Comparison of ENCODE assay signal across 10 cellular contexts in the genomic region with DNA sequence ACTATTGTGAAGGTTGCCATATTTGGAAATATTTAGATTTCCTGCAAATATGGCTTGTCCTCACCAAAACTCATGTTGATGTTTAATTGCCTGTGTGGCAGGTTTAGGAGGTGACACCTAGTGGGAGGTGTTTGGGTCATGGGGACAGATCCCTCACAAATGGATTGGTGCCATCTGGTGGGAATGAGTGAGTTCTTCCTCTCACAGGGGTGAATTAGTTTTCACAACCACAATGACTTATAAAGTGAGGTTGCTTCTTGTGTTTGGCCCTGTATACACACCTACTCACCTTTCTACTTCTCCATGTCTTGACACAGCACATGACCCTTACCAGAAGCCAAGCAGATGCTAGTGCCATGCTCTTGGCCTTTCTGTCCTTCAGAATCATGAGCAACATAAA. TPM values are rescaled to one million over a fixed set of nuclear protein-coding genes. Genes with fewer than 3 reads are reported as not detected.
DNase-seq lines count a peak whose midpoint lies in the region; ATAC-seq, FAIRE-seq and TF ChIP-seq lines count a peak whose summit lies in the region.
"Had no signal": no experiment of that assay in that cellular context is flagged by ENCODE, and none has a peak within 500 bp of the region (broad histone marks: within the 10 kb centered on the region; RNA-seq: fewer than 3 reads in every experiment).

No MANE protein-coding gene starts in this region.

- POLR2A ChIA-PET in GM10248 (lab: Yijun Ruan, JAX) (no interaction called here), K562 (lab: Yijun Ruan, JAX) (no interaction called here)

- H3K4me1 ChIP-seq in K562 (replicated peaks in 1 of 2; ENCODE audit: control insufficient read depth in 2 of 2, insufficient read depth in 2 of 2, low read length in 2 of 2) (no peaks in the 10 kb centered on the region), Peyer's patch (no peaks in the 10 kb centered on the region)

- TF ChIP-seq POLR2A in K562 (conservative IDR thresholded peaks at IDR 0.05): no peak
- TF ChIP-seq POLR2A in Peyer's patch (IDR thresholded peaks at IDR 0.05): no peak

- no peaks in the 10 kb centered on the region for H3K9me1 ChIP-seq in K562 (ENCODE audit: control insufficient read depth, insufficient read depth, low read length)

- intact Hi-C loops in K562 (cut with micrococcal nuclease) (loop anchor here (1.0 to 10.0 kb wide), 2 partner anchors 230 to 1391 kb away; no protein-coding TSS in a partner anchor), posterior vena cava (cut with DNase I) (no loop called here)

- H3K36me3 ChIP-seq in K562 (ENCODE audit: control insufficient read depth, insufficient read depth, low read length): no peaks in the 10 kb centered on the region
- H3K36me3 ChIP-seq in Peyer's patch: no peaks in the 10 kb centered on the region

- TF ChIP-seq CTCF in GM10248 (IDR thresholded peaks at IDR 0.05; ENCODE audit: control extremely low read depth, extremely low read depth, low read depth, missing control alignments) (peak; percentile 28), K562 (IDR thresholded peaks at IDR 0.05 in 2 of 3, conservative IDR thresholded peaks at IDR 0.05 in 1 of 3; ENCODE audit: insufficient read depth in 2 of 3, low read depth in 1 of 3, low read length in 3 of 3) (peak; percentile 45 to 60 (median 52); a peak in 5 of 6 replicates), Peyer's patch (IDR thresholded peaks at IDR 0.05) (peak in 1 of 6 experiments; percentile 7)

- H3K27ac ChIP-seq in K562 (ENCODE audit: extremely low read depth, low read depth, low read length) (no peak overlapping the region), Peyer's patch (no peak overlapping the region)

- CTCF ChIA-PET in GM10248 (lab: Yijun Ruan, JAX): interaction anchor here (1.2 to 2.2 kb wide), 4 partner anchors 11 to 230 kb away, joined by 5 to 16 read pairs (median 6); no protein-coding TSS in a partner anchor
- CTCF ChIA-PET in K562 (lab: Yijun Ruan, JAX; ENCODE audit: low intra/inter-chr PET ratio): interaction anchor here (0.6 to 1.9 kb wide), 2 partner anchors 8 to 230 kb away, joined by 3 to 12 read pairs; no protein-coding TSS in a partner anchor

- DNase-seq in GM10248 (ENCODE audit: extremely low spot score): no peak
- peak in 2 of 4 experiments; percentile 16 to 53 for DNase-seq in K562 (ENCODE audit: extremely low read depth in 1 of 4, low spot score in 3 of 4)
- no peak for DNase-seq in kidney tubule cell (ENCODE audit: low spot score)
- DNase-seq in Peyer's patch: no peak
- DNase-seq in NCI-H187 treated with DMSO at 0.1 percent for 48 hours (lab: John Stamatoyannopoulos, UW): no peak
- no peak for DNase-seq in posterior vena cava (ENCODE audit: low spot score)
- DNase-seq: left cardiac atrium had no signal

- H3K4me2 ChIP-seq in K562 (ENCODE audit: insufficient read depth, low read length): no peak overlapping the region

- H3K9ac ChIP-seq in K562 (ENCODE audit: insufficient read depth in 1 of 2, low read depth in 2 of 2, low read length in 2 of 2): no peak overlapping the region

- no peak overlapping the region for H2AFZ ChIP-seq in K562 (ENCODE audit: low read depth, low read length)

- ATAC-seq in GM19328 (IDR thresholded peaks at IDR 0.05; ENCODE audit: unreplicated experiment) (peak; percentile 61), HG03139 (IDR thresholded peaks at IDR 0.05; ENCODE audit: unreplicated experiment) (peak; percentile 86), K562 (peak; percentile 94)
- ATAC-seq: left cardiac atrium had no signal

- BruUV-seq in K562 (replicated peaks; lab: Mats Ljungman, UMichigan): no TSS peak

- no peaks in the 10 kb centered on the region for H3K79me2 ChIP-seq in K562 (ENCODE audit: control insufficient read depth, insufficient read depth, low read length)

- TF ChIP-seq EP300 in K562 (IDR thresholded peaks at IDR 0.05; ENCODE audit: low read length): no peak

- TF ChIP-seq RAD21 in K562 (CRISPR knock-in tag; conservative IDR thresholded peaks at IDR 0.05 in 1 of 2, IDR thresholded peaks at IDR 0.05 in 1 of 2): peak; percentile 66 to 86

- H3K27me3 ChIP-seq in K562 (ENCODE audit: control insufficient read depth in 2 of 2, insufficient read depth in 2 of 2, low read length in 2 of 2): no peaks in the 10 kb centered on the region
- no peaks in the 10 kb centered on the region for H3K27me3 ChIP-seq in Peyer's patch

- no peak overlapping the region for H3K4me3 ChIP-seq in K562
- no peak overlapping the region for H3K4me3 ChIP-seq in Peyer's patch

- peak; percentile 76 for FAIRE-seq in K562 (lab: Jason Lieb, UNC)
- FAIRE-seq: colon had no signal

- in situ Hi-C loops in K562 (cut with MboI): loop anchor here (25.0 kb wide), 2 partner anchors 223 to 923 kb away; no protein-coding TSS in a partner anchor

- H3K9me3 ChIP-seq in K562 (replicated peaks; ENCODE audit: control insufficient read depth, insufficient read depth, low read depth, low read length) (no peaks in the 10 kb centered on the region), Peyer's patch (no peaks in the 10 kb centered on the region)

- H4K20me1 ChIP-seq in K562 (replicated peaks; ENCODE audit: control insufficient read depth, insufficient read depth, low read length): no peaks in the 10 kb centered on the region

TF ChIP-seq in K562, 482 proteins besides CTCF, POLR2A, EP300 and RAD21:
- TF ChIP-seq MEF2A (IDR thresholded peaks at IDR 0.05; ENCODE audit: control insufficient read depth, low read depth, low read length) (no peak), DEAF1 (CRISPR knock-in tag; IDR thresholded peaks at IDR 0.05) (0 out of 2 replicates have a peak, but pooled peaks have one; percentile 41), POLR2B (IDR thresholded peaks at IDR 0.05; ENCODE audit: low read depth, partially characterized antibody) (no peak), SMC3 (conservative IDR thresholded peaks at IDR 0.05; ENCODE audit: insufficient read depth, low read depth, low read length) (peak; percentile 54), HEY1 (CRISPR knock-in tag; IDR thresholded peaks at IDR 0.05; ENCODE audit: borderline replicate concordance) (no peak)

RNA-seq across cellular contexts. Expression of gene ISOC1, which starts 41.1 kb away (rescaled TPM):
- total RNA-seq in K562 (2011; cell fraction: chromatin; rRNA removed; ENCODE audit: low replicate concordance): 7.7 and 15.0 TPM in 2 replicates
- 8.7 and 10.7 TPM in 2 replicates for total RNA-seq in K562 (2011; cell fraction: nucleolus; rRNA removed)
- total RNA-seq in K562 (2011; cell fraction: nucleoplasm; rRNA removed): 12.4 and 20.6 TPM in 2 replicates
- 47.3 and 52.0 TPM in 2 replicates for total RNA-seq in K562 (2014; rRNA removed)
- total RNA-seq in K562 (2014; rRNA removed; fragmentation: Illumina TruSeq; extraction: Trizol): 51.3 and 52.3 TPM in 2 replicates
- total RNA-seq in K562 (2015; rRNA removed; fragmentation: Illumina TruSeq; extraction: Trizol): 49.3 and 52.6 TPM in 2 replicates
- 50.5 and 54.0 TPM in 2 replicates for total RNA-seq in K562 (2021)
- 46.3 and 67.9 TPM in 2 replicates for polyA plus RNA-seq in K562 (2011; rRNA removed)
- polyA plus RNA-seq in K562 (2011; cell fraction: cytosol; rRNA removed): 41.2 TPM in 2 replicates
- 12.5 and 14.6 TPM in 2 replicates for polyA plus RNA-seq in K562 (2011; cell fraction: nucleus; rRNA removed)
- polyA plus RNA-seq in K562 (2012): 32.7 and 47.2 TPM in 2 replicates
- 52.3 and 60.9 TPM in 2 replicates for polyA plus RNA-seq in K562 (2014; fragmentation: Illumina TruSeq; extraction: Trizol)
- 10 to 100 TPM; 14.0 to 20.7 TPM for polyA plus RNA-seq in K562 (2014; fragmentation: Nextera tagmentation; extraction: Ambion mirVana)
- 55.9 and 66.5 TPM in 2 replicates for polyA plus RNA-seq in K562 (2014; rRNA removed)
- 52.4 and 67.7 TPM in 2 replicates for polyA minus RNA-seq in K562 (2011; rRNA and poly(A)+ RNA removed)
- polyA minus RNA-seq in K562 (2011; cell fraction: cytosol; rRNA and poly(A)+ RNA removed): 22.9 and 34.2 TPM in 2 replicates
- polyA minus RNA-seq in K562 (2011; cell fraction: nucleus; rRNA and poly(A)+ RNA removed): 12.0 and 17.7 TPM in 2 replicates
- total RNA-seq in Peyer's patch: 10 to 100 TPM; 21.5 to 54.5 (median 38.7) TPM
- total RNA-seq in posterior vena cava: 1 to 10 TPM; 7.7 to 9.9 TPM
